ENCODE assay signal across 17 cellular contexts in the genomic region with DNA sequence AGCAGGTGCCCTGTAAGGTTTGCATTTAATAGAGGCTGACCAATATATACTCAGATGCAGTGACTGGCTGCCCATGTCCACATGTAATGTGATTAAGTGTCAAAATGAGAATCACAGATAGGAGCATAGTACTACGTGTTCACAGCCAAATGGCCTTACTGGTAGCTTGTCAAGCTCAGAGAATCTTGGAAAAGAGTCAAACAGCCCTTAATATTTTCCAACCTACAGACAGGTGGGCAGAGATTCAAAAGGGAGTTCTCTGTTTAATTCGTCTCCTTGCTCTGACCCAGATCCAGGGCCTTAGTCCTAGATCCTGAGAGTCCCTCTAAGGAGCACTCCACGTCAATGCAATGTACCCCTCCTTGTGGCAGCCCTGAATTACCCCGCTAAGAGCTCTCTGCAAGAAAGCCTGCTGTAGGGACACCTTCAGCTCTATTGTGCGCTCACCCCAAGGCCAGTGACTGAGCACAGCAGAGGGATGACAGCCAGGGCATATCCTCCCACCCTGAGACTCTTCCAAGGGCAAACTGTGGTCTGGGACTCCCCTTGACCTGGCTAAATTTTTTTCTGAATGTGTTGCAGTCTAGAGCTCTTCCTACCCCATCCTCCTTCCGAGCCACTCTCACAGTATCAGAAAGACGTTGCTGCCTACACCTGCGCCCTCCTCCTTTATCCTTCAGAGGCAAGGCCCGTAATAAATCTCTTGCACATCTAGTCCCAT.
DNase-seq lines count a peak whose midpoint lies in the region; ATAC-seq, FAIRE-seq and TF ChIP-seq lines count a peak whose summit lies in the region.
"Had no signal": no experiment of that assay in that cellular context is flagged by ENCODE, and none has a peak within 500 bp of the region (broad histone marks: within the 10 kb centered on the region; RNA-seq: fewer than 3 reads in every experiment).

No MANE protein-coding gene starts in this region.

- TF ChIP-seq POLR2A in gastroesophageal sphincter (IDR thresholded peaks at IDR 0.05) = no peak

- TF ChIP-seq EP300 in gastroesophageal sphincter (IDR thresholded peaks at IDR 0.05) = no peak

- H2BK5ac ChIP-seq in H9 (ENCODE audit: insufficient read length, low read length) = no peak overlapping the region

- H4K20me1 ChIP-seq in H9 (ENCODE audit: control insufficient read depth, insufficient read depth, insufficient read length) = no peaks in the 10 kb centered on the region

- H3K27me3 Mint-ChIP-seq in H9 (ENCODE audit: low read depth) = no peaks in the 10 kb centered on the region

- in situ Hi-C loops in G401 (cut with HindIII; ENCODE audit: low sequenced_read_pairs) = no loop called here

- no peak overlapping the region for H2AFZ ChIP-seq in H9 (ENCODE audit: low read length)

- peak overlapping the region in 2 of 3 experiments; percentile 20 to 26; a peak in 3 of 7 replicates for H3K27ac Mint-ChIP-seq in H9
- H3K27ac Mint-ChIP-seq: CD8-positive, alpha-beta memory T cell had no signal

- intact Hi-C loops in mucosa of descending colon (cut with DNase I, micrococcal nuclease) = no loop called here

- H3K9me3 ChIP-seq in H9 (ENCODE audit: control insufficient read depth, low read depth, low read length) (no peaks in the 10 kb centered on the region), gastroesophageal sphincter (no peaks in the 10 kb centered on the region), mucosa of descending colon (no peaks in the 10 kb centered on the region)

- H4K5ac ChIP-seq in H9 (ENCODE audit: insufficient read length, low read depth, low read length) = no peak overlapping the region

- WGBS in H9 (ENCODE audit: extremely low coverage, insufficient read length, low lambda C conversion rate) = no CpG with 5 or more reads among the region's 9 CpGs
- 64 to 75% methylated on average over 7 to 9 of the region's 9 CpGs for WGBS in gastroesophageal sphincter (ENCODE audit: low coverage in 1 of 2), 2 donors

- H3K4me1 ChIP-seq in H9 (ENCODE audit: insufficient read depth, low read length) = peaks cover 12% of the 10 kb centered on the region; the same call in 1 of the 2 replicates
- H3K4me1 ChIP-seq in gastroesophageal sphincter = no peaks in the 10 kb centered on the region
- peaks cover 9% of the 10 kb centered on the region for H3K4me1 ChIP-seq in mucosa of descending colon (ENCODE audit: low read depth)

- no peaks in the 10 kb centered on the region for H3K27me3 ChIP-seq in H9 (ENCODE audit: insufficient read depth, low read length)
- no peaks in the 10 kb centered on the region for H3K27me3 ChIP-seq in gastroesophageal sphincter

- no peak overlapping the region for H3K14ac ChIP-seq in H9 (ENCODE audit: insufficient read depth, low read length)

- peak; percentile 13 for ATAC-seq in gastroesophageal sphincter
- ATAC-seq in mucosa of descending colon = peak; percentile 5
- no peak for ATAC-seq in HG02885 (IDR thresholded peaks at IDR 0.05; ENCODE audit: poor library complexity, unreplicated experiment)
- ATAC-seq: PC-3 had no signal

- H3K79me2 ChIP-seq in H9 (ENCODE audit: insufficient read depth, low read length) = no peaks in the 10 kb centered on the region

- H3K27ac ChIP-seq in H9 (ENCODE audit: insufficient read length, low read depth, low read length) = no peak overlapping the region
- H3K27ac ChIP-seq in gastroesophageal sphincter = no peak overlapping the region
- H3K27ac ChIP-seq: SK-N-MC had no signal

- no peaks in the 10 kb centered on the region; a peak in 1 of 5 replicates for H3K9me3 Mint-ChIP-seq in H9
- H3K9me3 Mint-ChIP-seq: CD8-positive, alpha-beta memory T cell had no signal

- H3T11ph ChIP-seq in H9 (ENCODE audit: low read length) = no peak overlapping the region

- H4K91ac ChIP-seq in H9 (ENCODE audit: insufficient read length, low read depth, low read length) = no peak overlapping the region

- H3K4me3 ChIP-seq in gastroesophageal sphincter = no peak overlapping the region
- no peak overlapping the region for H3K4me3 ChIP-seq in mucosa of descending colon
- H3K4me3 ChIP-seq: SK-N-MC had no signal

- peaks cover 54% of the 10 kb centered on the region in 2 experiments for H3K4me1 Mint-ChIP-seq in H9
- H3K4me1 Mint-ChIP-seq: CD8-positive, alpha-beta memory T cell had no signal

- H2BK120ac ChIP-seq in H9 (ENCODE audit: low read depth, low read length, poor library complexity, severe bottlenecking) = no peak overlapping the region

- H2BK15ac ChIP-seq in H9 (ENCODE audit: low read depth, low read length) = no peak overlapping the region

- H4K8ac ChIP-seq in H9 (replicated peaks; ENCODE audit: insufficient read length, low read depth, low read length) = no peak overlapping the region

- TF ChIP-seq CTCF in H9 (conservative IDR thresholded peaks at IDR 0.05) (peak; percentile 27; the same call in 1 of the 3 replicates), gastroesophageal sphincter (IDR thresholded peaks at IDR 0.05) (no peak), mucosa of descending colon (IDR thresholded peaks at IDR 0.05) (no peak), D721Med (IDR thresholded peaks at IDR 0.05; ENCODE audit: insufficient read depth, missing control alignments) (no peak)

- DNase-seq in G401 (ENCODE audit: low spot score) (peak; percentile 63), H9 (peak; percentile 53), mucosa of descending colon (no peak), D721Med (ENCODE audit: insufficient read length, low spot score) (no peak), NCI-H748 treated with DMSO at 0.1 percent for 48 hours (lab: John Stamatoyannopoulos, UW) (no peak)
- no peak for DNase-seq in stimulated activated CD4-positive, alpha-beta T cell treated with anti-CD3 and anti-CD28 coated beads, Interleukin-4, amount 100 ng/mL, for 4 hours
- DNase-seq: CD8-positive, alpha-beta memory T cell; KBM-7; NCI-H1048; NCI-H146; NCI-H2081 treated with DMSO at 0.1 percent for 48 hours; NCI-H226; NCI-H526; PC-3 had no signal

- peak overlapping the region; percentile 27 for H3K18ac ChIP-seq in H9 (ENCODE audit: insufficient read length, low read depth, low read length)

- no peak overlapping the region for H2BK12ac ChIP-seq in H9 (ENCODE audit: insufficient read length, low read depth, low read length)

- no peak overlapping the region for H2AK5ac ChIP-seq in H9 (ENCODE audit: insufficient read length, low read length)

- no peaks in the 10 kb centered on the region for H3K79me1 ChIP-seq in H9 (ENCODE audit: insufficient read depth, low read depth, low read length, poor library complexity, severe bottlenecking)

- no peaks in the 10 kb centered on the region for H3K36me3 ChIP-seq in gastroesophageal sphincter
- H3K36me3 ChIP-seq in mucosa of descending colon (ENCODE audit: low read depth) = no peaks in the 10 kb centered on the region

- no peak overlapping the region for H3K4me2 ChIP-seq in H9 (ENCODE audit: insufficient read depth, insufficient read length, low read length)

- H2BK20ac ChIP-seq in H9 (ENCODE audit: low read depth, low read length, poor library complexity, severe bottlenecking) = no peak overlapping the region

- no peak overlapping the region for H3K56ac ChIP-seq in H9 (ENCODE audit: insufficient read length, low read depth, low read length)

- no peak overlapping the region for H3K9ac ChIP-seq in H9 (ENCODE audit: extremely low read depth, insufficient read length, low read length)

- no peak for FAIRE-seq in D721Med (lab: Jason Lieb, UNC)

- no peak overlapping the region for H3K23ac ChIP-seq in H9 (ENCODE audit: insufficient read length, low read depth, low read length)

- no peak overlapping the region for H3K4ac ChIP-seq in H9 (ENCODE audit: low read depth, low read length)

- H3K36me3 Mint-ChIP-seq in H9 (ENCODE audit: insufficient read depth in 1 of 3, low read depth in 3 of 3) = peaks cover 0 to 3% (median 2%) of the 10 kb centered on the region in 3 experiments; a peak in 3 of 7 replicates
- H3K36me3 Mint-ChIP-seq: CD8-positive, alpha-beta memory T cell had no signal

- H3K4me3 Mint-ChIP-seq in H9 = no peak overlapping the region
- H3K4me3 Mint-ChIP-seq: CD8-positive, alpha-beta memory T cell had no signal

- no peaks in the 10 kb centered on the region for H3K23me2 ChIP-seq in H9 (ENCODE audit: insufficient read length, low read depth, low read length, poor library complexity, severe bottlenecking)

Comparison
In these comparisons a context has a peak if more than half of its experiments do, and no peak if none do; other contexts are left out.
1. DNase-seq: peak in G401 (single experiment) and H9 (single experiment); none in mucosa of descending colon (0 of 3), D721Med (single experiment), NCI-H748 treated with DMSO at 0.1 percent for 48 hours (single experiment) and stimulated activated CD4-positive, alpha-beta T cell treated with anti-CD3 and anti-CD28 coated beads, Interleukin-4, amount 100 ng/mL, for 4 hours (0 of 2).